In genomic region chr12:79557690-79558315, GRCh38 we compare ENCODE assay signal across 17 cellular contexts.
A peak's percentile ranks its signal among the peaks of the same experiment; 100 is the strongest.
DNase-seq lines count a peak whose midpoint lies in the region; ATAC-seq and TF ChIP-seq lines count a peak whose summit lies in the region.
"Had no signal": no experiment of that assay in that cellular context is flagged by ENCODE, and none has a peak within 500 bp of the region (broad histone marks: within the 10 kb centered on the region; RNA-seq: fewer than 3 reads in every experiment).

No MANE protein-coding gene starts in this region.

- POLR2A ChIA-PET in naive thymus-derived CD8-positive, alpha-beta T cell (lab: Charles Lee): no interaction called here

- H3K4me1 Mint-ChIP-seq in HFFc6 (ENCODE audit: low read depth): peaks cover 50% of the 10 kb centered on the region
- H3K4me1 Mint-ChIP-seq in chondrocyte (ENCODE audit: low read depth): peaks cover 56% of the 10 kb centered on the region
- peaks cover 15% of the 10 kb centered on the region for H3K4me1 Mint-ChIP-seq in type B pancreatic cell (ENCODE audit: unreplicated experiment)
- H3K4me1 Mint-ChIP-seq in naive thymus-derived CD8-positive, alpha-beta T cell: no peaks in the 10 kb centered on the region

- H3K9me3 Mint-ChIP-seq in HFFc6 (peaks cover 11% of the 10 kb centered on the region), chondrocyte (ENCODE audit: low read depth) (peaks cover 6% of the 10 kb centered on the region), type B pancreatic cell (no peaks in the 10 kb centered on the region)
- H3K9me3 Mint-ChIP-seq in naive thymus-derived CD8-positive, alpha-beta T cell: no peaks in the 10 kb centered on the region
- H3K9me3 Mint-ChIP-seq: activated T-helper 2 cell treated with anti-CD3 and anti-CD28 coated beads, Interferon-gamma antibody, Interleukin-2, Interleukin-4, amounts not matched to agents 10 μg/mL and 5 μg/mL and 100 μg/mL, durations not matched to agents 14 hours and 24 hours and 36 hours; CD4-positive, alpha-beta T cell; dendritic cell treated with granulocyte-macrophage colony-stimulating factor and Interleukin-4, amounts not matched to agents 40 ng/mL and 50 ng/mL, for 4 days had no signal

- H3K27ac Mint-ChIP-seq in HFFc6: peak overlapping the region; percentile 57
- peak overlapping the region; percentile 82 for H3K27ac Mint-ChIP-seq in chondrocyte (ENCODE audit: unreplicated experiment)
- H3K27ac Mint-ChIP-seq in type B pancreatic cell: peak overlapping the region; percentile 9
- no peak overlapping the region for H3K27ac Mint-ChIP-seq in naive thymus-derived CD8-positive, alpha-beta T cell
- H3K27ac Mint-ChIP-seq: activated T-helper 2 cell treated with anti-CD3 and anti-CD28 coated beads, Interferon-gamma antibody, Interleukin-2, Interleukin-4, amounts not matched to agents 10 μg/mL and 5 μg/mL and 100 μg/mL, durations not matched to agents 14 hours and 24 hours and 36 hours; CD4-positive, alpha-beta T cell; dendritic cell treated with granulocyte-macrophage colony-stimulating factor and Interleukin-4, amounts not matched to agents 40 ng/mL and 50 ng/mL, for 4 days had no signal

- no peaks in the 10 kb centered on the region for H3K27me3 Mint-ChIP-seq in HFFc6 (ENCODE audit: insufficient read depth)
- no peaks in the 10 kb centered on the region for H3K27me3 Mint-ChIP-seq in chondrocyte (ENCODE audit: low read depth)
- H3K27me3 Mint-ChIP-seq in type B pancreatic cell: no peaks in the 10 kb centered on the region
- no peaks in the 10 kb centered on the region for H3K27me3 Mint-ChIP-seq in naive thymus-derived CD8-positive, alpha-beta T cell
- H3K27me3 Mint-ChIP-seq: CD4-positive, alpha-beta T cell; dendritic cell treated with granulocyte-macrophage colony-stimulating factor and Interleukin-4, amounts not matched to agents 40 ng/mL and 50 ng/mL, for 4 days; progenitor cell of endocrine pancreas had no signal

- TF ChIP-seq CTCF in HFFc6 (IDR thresholded peaks at IDR 0.05): no peak
- TF ChIP-seq CTCF in chondrocyte (IDR thresholded peaks at IDR 0.05): no peak
- TF ChIP-seq CTCF in type B pancreatic cell (conservative IDR thresholded peaks at IDR 0.05): no peak

- ATAC-seq in GM18867 (IDR thresholded peaks at IDR 0.05; ENCODE audit: unreplicated experiment): no peak
- no peak for ATAC-seq in naive thymus-derived CD8-positive, alpha-beta T cell
- ATAC-seq: HCT116, left lung had no signal

- peak; percentile 20 for DNase-seq in HFFc6
- no peak for DNase-seq in chondrocyte (ENCODE audit: low spot score)
- DNase-seq in iris pigment epithelial cell (ENCODE audit: low read depth): peak; percentile 9
- DNase-seq in type B pancreatic cell (ENCODE audit: extremely low spot score, unreplicated experiment): no peak
- DNase-seq in kidney tubule cell (ENCODE audit: low spot score): no peak
- DNase-seq in naive thymus-derived CD8-positive, alpha-beta T cell: no peak
- DNase-seq: activated CD8-positive, alpha-beta memory T cell treated with anti-CD3 and anti-CD28 coated beads for 24 hours; CD4-positive, alpha-beta T cell; left lung; MV-4-11; NCI-H2081 treated with DMSO at 0.1 percent for 48 hours; stomach had no signal

- H3K36me3 Mint-ChIP-seq in HFFc6 (ENCODE audit: low read depth) (peaks cover 24% of the 10 kb centered on the region), chondrocyte (ENCODE audit: low read depth) (peaks cover 14% of the 10 kb centered on the region), type B pancreatic cell (peaks cover 12% of the 10 kb centered on the region)
- H3K36me3 Mint-ChIP-seq in naive thymus-derived CD8-positive, alpha-beta T cell: no peaks in the 10 kb centered on the region

- no peak overlapping the region; the same call in 1 of the 2 replicates for H3K4me3 Mint-ChIP-seq in HFFc6
- H3K4me3 Mint-ChIP-seq in chondrocyte (ENCODE audit: unreplicated experiment): no peak overlapping the region
- H3K4me3 Mint-ChIP-seq in type B pancreatic cell: no peak overlapping the region
- no peak overlapping the region for H3K4me3 Mint-ChIP-seq in naive thymus-derived CD8-positive, alpha-beta T cell
- H3K4me3 Mint-ChIP-seq: CD4-positive, alpha-beta T cell; dendritic cell treated with granulocyte-macrophage colony-stimulating factor and Interleukin-4, amounts not matched to agents 40 ng/mL and 50 ng/mL, for 4 days had no signal

Comparison
In these comparisons a context has a peak if more than half of its experiments do, and no peak if none do; other contexts are left out.
1. DNase-seq: peak in HFFc6 (single experiment) and iris pigment epithelial cell (single experiment); none in chondrocyte (single experiment), type B pancreatic cell (single experiment), kidney tubule cell (single experiment) and naive thymus-derived CD8-positive, alpha-beta T cell (0 of 10).
2. H3K27ac Mint-ChIP-seq: peak in HFFc6 (single experiment), chondrocyte (single experiment) and type B pancreatic cell (single experiment); none in naive thymus-derived CD8-positive, alpha-beta T cell (0 of 10).